ENCODE assay signal across 2 cellular contexts in the genomic region with DNA sequence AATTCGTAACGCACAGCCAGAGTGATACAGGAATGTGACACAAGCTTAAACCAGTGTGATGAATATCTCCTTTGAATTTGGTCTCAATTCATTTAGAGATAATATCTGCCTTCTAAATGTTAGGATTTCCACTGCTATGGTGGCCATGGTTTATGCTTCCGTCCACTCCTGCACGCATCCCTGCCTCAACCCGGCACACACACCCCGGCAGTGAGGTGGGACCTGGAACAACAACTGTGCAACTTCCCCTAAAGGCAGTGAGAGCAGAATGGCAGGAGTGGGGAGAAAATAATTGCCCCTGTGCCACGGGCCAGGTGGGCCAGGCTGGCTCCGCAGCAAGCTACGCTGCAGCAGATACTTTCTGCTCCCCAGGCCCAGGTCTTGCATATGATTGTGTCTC.
TF ChIP-seq lines count a peak whose summit lies in the region.

No MANE protein-coding gene starts in this region.

TF ChIP-seq in GM23338, 12 proteins besides CTCF, POLR2A, EP300 and RAD21 (continued from another document):
- TF ChIP-seq, protein P1, sequence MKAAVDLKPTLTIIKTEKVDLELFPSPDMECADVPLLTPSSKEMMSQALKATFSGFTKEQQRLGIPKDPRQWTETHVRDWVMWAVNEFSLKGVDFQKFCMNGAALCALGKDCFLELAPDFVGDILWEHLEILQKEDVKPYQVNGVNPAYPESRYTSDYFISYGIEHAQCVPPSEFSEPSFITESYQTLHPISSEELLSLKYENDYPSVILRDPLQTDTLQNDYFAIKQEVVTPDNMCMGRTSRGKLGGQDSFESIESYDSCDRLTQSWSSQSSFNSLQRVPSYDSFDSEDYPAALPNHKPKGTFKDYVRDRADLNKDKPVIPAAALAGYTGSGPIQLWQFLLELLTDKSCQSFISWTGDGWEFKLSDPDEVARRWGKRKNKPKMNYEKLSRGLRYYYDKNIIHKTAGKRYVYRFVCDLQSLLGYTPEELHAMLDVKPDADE (IDR thresholded peaks at IDR 0.05): no peak

TF ChIP-seq in K562, 482 proteins besides CTCF, POLR2A, EP300 and RAD21 (continued from another document):
- TF ChIP-seq, protein P2, sequence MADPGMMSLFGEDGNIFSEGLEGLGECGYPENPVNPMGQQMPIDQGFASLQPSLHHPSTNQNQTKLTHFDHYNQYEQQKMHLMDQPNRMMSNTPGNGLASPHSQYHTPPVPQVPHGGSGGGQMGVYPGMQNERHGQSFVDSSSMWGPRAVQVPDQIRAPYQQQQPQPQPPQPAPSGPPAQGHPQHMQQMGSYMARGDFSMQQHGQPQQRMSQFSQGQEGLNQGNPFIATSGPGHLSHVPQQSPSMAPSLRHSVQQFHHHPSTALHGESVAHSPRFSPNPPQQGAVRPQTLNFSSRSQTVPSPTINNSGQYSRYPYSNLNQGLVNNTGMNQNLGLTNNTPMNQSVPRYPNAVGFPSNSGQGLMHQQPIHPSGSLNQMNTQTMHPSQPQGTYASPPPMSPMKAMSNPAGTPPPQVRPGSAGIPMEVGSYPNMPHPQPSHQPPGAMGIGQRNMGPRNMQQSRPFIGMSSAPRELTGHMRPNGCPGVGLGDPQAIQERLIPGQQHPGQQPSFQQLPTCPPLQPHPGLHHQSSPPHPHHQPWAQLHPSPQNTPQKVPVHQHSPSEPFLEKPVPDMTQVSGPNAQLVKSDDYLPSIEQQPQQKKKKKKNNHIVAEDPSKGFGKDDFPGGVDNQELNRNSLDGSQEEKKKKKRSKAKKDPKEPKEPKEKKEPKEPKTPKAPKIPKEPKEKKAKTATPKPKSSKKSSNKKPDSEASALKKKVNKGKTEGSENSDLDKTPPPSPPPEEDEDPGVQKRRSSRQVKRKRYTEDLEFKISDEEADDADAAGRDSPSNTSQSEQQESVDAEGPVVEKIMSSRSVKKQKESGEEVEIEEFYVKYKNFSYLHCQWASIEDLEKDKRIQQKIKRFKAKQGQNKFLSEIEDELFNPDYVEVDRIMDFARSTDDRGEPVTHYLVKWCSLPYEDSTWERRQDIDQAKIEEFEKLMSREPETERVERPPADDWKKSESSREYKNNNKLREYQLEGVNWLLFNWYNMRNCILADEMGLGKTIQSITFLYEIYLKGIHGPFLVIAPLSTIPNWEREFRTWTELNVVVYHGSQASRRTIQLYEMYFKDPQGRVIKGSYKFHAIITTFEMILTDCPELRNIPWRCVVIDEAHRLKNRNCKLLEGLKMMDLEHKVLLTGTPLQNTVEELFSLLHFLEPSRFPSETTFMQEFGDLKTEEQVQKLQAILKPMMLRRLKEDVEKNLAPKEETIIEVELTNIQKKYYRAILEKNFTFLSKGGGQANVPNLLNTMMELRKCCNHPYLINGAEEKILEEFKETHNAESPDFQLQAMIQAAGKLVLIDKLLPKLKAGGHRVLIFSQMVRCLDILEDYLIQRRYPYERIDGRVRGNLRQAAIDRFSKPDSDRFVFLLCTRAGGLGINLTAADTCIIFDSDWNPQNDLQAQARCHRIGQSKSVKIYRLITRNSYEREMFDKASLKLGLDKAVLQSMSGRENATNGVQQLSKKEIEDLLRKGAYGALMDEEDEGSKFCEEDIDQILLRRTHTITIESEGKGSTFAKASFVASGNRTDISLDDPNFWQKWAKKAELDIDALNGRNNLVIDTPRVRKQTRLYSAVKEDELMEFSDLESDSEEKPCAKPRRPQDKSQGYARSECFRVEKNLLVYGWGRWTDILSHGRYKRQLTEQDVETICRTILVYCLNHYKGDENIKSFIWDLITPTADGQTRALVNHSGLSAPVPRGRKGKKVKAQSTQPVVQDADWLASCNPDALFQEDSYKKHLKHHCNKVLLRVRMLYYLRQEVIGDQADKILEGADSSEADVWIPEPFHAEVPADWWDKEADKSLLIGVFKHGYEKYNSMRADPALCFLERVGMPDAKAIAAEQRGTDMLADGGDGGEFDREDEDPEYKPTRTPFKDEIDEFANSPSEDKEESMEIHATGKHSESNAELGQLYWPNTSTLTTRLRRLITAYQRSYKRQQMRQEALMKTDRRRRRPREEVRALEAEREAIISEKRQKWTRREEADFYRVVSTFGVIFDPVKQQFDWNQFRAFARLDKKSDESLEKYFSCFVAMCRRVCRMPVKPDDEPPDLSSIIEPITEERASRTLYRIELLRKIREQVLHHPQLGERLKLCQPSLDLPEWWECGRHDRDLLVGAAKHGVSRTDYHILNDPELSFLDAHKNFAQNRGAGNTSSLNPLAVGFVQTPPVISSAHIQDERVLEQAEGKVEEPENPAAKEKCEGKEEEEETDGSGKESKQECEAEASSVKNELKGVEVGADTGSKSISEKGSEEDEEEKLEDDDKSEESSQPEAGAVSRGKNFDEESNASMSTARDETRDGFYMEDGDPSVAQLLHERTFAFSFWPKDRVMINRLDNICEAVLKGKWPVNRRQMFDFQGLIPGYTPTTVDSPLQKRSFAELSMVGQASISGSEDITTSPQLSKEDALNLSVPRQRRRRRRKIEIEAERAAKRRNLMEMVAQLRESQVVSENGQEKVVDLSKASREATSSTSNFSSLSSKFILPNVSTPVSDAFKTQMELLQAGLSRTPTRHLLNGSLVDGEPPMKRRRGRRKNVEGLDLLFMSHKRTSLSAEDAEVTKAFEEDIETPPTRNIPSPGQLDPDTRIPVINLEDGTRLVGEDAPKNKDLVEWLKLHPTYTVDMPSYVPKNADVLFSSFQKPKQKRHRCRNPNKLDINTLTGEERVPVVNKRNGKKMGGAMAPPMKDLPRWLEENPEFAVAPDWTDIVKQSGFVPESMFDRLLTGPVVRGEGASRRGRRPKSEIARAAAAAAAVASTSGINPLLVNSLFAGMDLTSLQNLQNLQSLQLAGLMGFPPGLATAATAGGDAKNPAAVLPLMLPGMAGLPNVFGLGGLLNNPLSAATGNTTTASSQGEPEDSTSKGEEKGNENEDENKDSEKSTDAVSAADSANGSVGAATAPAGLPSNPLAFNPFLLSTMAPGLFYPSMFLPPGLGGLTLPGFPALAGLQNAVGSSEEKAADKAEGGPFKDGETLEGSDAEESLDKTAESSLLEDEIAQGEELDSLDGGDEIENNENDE (IDR thresholded peaks at IDR 0.05; ENCODE audit: low read depth, low read length): no peak
- no peak for TF ChIP-seq DIDO1 (tag; IDR thresholded peaks at IDR 0.05; ENCODE audit: low read depth)
- TF ChIP-seq ZNF77 (CRISPR knock-in tag; IDR thresholded peaks at IDR 0.05): no peak
TF ChIP-seq in K562: peak in this region for 0.
